ENCODE assay signal across 10 cellular contexts in genomic region chrX:53262918-53263394, GRCh38. TPM values are rescaled to one million over a fixed set of nuclear protein-coding genes. Genes with fewer than 3 reads are reported as not detected.
DNase-seq lines count a peak whose midpoint lies in the region; ATAC-seq and TF ChIP-seq lines count a peak whose summit lies in the region.
"Had no signal": no experiment of that assay in that cellular context is flagged by ENCODE, and none has a peak within 500 bp of the region (broad histone marks: within the 10 kb centered on the region; RNA-seq: fewer than 3 reads in every experiment).

No MANE protein-coding gene starts in this region.

- H3K4me3 ChIP-seq in RWPE2 (ENCODE audit: severe bottlenecking): no peak overlapping the region
- H3K4me3 ChIP-seq in dorsolateral prefrontal cortex: no peak overlapping the region

- H3K27me3 Mint-ChIP-seq in stimulated activated naive CD8-positive, alpha-beta T cell treated with anti-CD3 and anti-CD28 coated beads, Interleukin-15, amount 100 ng/mL, for 72 hours: peaks cover 8% of the 10 kb centered on the region

- peak overlapping the region; percentile 8 to 46 for H3K27ac Mint-ChIP-seq in stimulated activated naive CD8-positive, alpha-beta T cell treated with anti-CD3 and anti-CD28 coated beads, Interleukin-15, amount 100 ng/mL, for 72 hours
- H3K27ac Mint-ChIP-seq: CD4-positive, CD25-positive, alpha-beta regulatory T cell; stimulated activated memory B cell treated with anti-CD40 and anti-IgM and Interleukin-4, amounts not matched to agents 10 μg/mL and 1 μg/mL and 100 μg/mL, for 72 hours had no signal

- ATAC-seq in RWPE2 (ENCODE audit: low read depth) (peak; percentile 33; the same call in 2 of the 3 replicates), GM18502 (IDR thresholded peaks at IDR 0.05; ENCODE audit: poor library complexity, unreplicated experiment) (no peak)
- peak; percentile 67 for ATAC-seq in stimulated activated naive CD8-positive, alpha-beta T cell treated with anti-CD3 and anti-CD28 coated beads, Interleukin-15, amount 100 ng/mL, for 72 hours
- ATAC-seq: stimulated activated memory B cell treated with anti-CD40 and anti-IgM and Interleukin-4, amounts not matched to agents 10 μg/mL and 1 μg/mL and 100 μg/mL, for 72 hours had no signal

- peaks cover 38% of the 10 kb centered on the region for H3K4me1 Mint-ChIP-seq in stimulated activated naive CD8-positive, alpha-beta T cell treated with anti-CD3 and anti-CD28 coated beads, Interleukin-15, amount 100 ng/mL, for 72 hours

- no peaks in the 10 kb centered on the region for H3K27me3 ChIP-seq in RWPE2 (ENCODE audit: insufficient read depth, poor library complexity, severe bottlenecking)
- H3K27me3 ChIP-seq in dorsolateral prefrontal cortex: peaks cover 0 to 90% (median 32%) of the 10 kb centered on the region in 45 donors

- intact Hi-C loops in dorsolateral prefrontal cortex (cut with DNase I): no loop called here

- H3K27ac ChIP-seq in RWPE2 (ENCODE audit: poor library complexity, severe bottlenecking) (peak overlapping the region; percentile 82), dorsolateral prefrontal cortex (peak overlapping the region in 33 of 59 donors; percentile 4 to 73 (median 51))

- H3K9me3 Mint-ChIP-seq in stimulated activated naive CD8-positive, alpha-beta T cell treated with anti-CD3 and anti-CD28 coated beads, Interleukin-15, amount 100 ng/mL, for 72 hours: no peaks in the 10 kb centered on the region
- H3K9me3 Mint-ChIP-seq: CD4-positive, CD25-positive, alpha-beta regulatory T cell; stimulated activated memory B cell treated with anti-CD40 and anti-IgM and Interleukin-4, amounts not matched to agents 10 μg/mL and 1 μg/mL and 100 μg/mL, for 72 hours had no signal

- no peaks in the 10 kb centered on the region for H3K36me3 ChIP-seq in RWPE2 (ENCODE audit: low read depth)

- TF ChIP-seq CTCF in RWPE2 (IDR thresholded peaks at IDR 0.05; ENCODE audit: poor library complexity, severe bottlenecking): no peak
- TF ChIP-seq CTCF in dorsolateral prefrontal cortex (IDR thresholded peaks at IDR 0.05 in 54 of 56, conservative IDR thresholded peaks at IDR 0.05 in 2 of 56; ENCODE audit: low read depth in 1 of 56, partially characterized antibody in 56 of 56): no peak

- H3K4me3 Mint-ChIP-seq in stimulated activated naive CD8-positive, alpha-beta T cell treated with anti-CD3 and anti-CD28 coated beads, Interleukin-15, amount 100 ng/mL, for 72 hours: peak overlapping the region; percentile 13 to 51
- H3K4me3 Mint-ChIP-seq: CD4-positive, CD25-positive, alpha-beta regulatory T cell; stimulated activated memory B cell treated with anti-CD40 and anti-IgM and Interleukin-4, amounts not matched to agents 10 μg/mL and 1 μg/mL and 100 μg/mL, for 72 hours had no signal

- DNase-seq in activated CD8-positive, alpha-beta memory T cell treated with anti-CD3 and anti-CD28 coated beads, Interleukin-2, amount 50 U/mL, for 48 hours: peak; percentile 55
- no peak for DNase-seq in activated CD8-positive, alpha-beta memory T cell treated with anti-CD3 and anti-CD28 coated beads, Interleukin-2, amount 50 U/mL, for 4 hours
- DNase-seq in RWPE2 (ENCODE audit: low spot score): no peak
- no peak for DNase-seq in dorsolateral prefrontal cortex
- peak in 1 of 2 donors; percentile 16 for DNase-seq in stimulated activated naive CD8-positive, alpha-beta T cell treated with anti-CD3 and anti-CD28 coated beads, Interleukin-15, amount 100 ng/mL, for 72 hours
- DNase-seq in Ammon's horn (ENCODE audit: low spot score): no peak
- no peak for DNase-seq in stimulated activated CD4-positive, alpha-beta T cell treated with anti-CD3 and anti-CD28 coated beads, Interleukin-4, amount 100 ng/mL, for 4 hours
- DNase-seq: CD4-positive, CD25-positive, alpha-beta regulatory T cell had no signal

- no peaks in the 10 kb centered on the region for H3K9me3 ChIP-seq in RWPE2 (ENCODE audit: severe bottlenecking)

- H3K4me1 ChIP-seq in RWPE2 (ENCODE audit: insufficient read depth, poor library complexity, severe bottlenecking): peaks cover 38% of the 10 kb centered on the region

RNA-seq across cellular contexts. Expression of gene IQSEC2, which starts 18.4 kb away (rescaled TPM):
- total RNA-seq in dorsolateral prefrontal cortex: 100 to 1,000 TPM in 94 of 120 experiments, 10 to 100 TPM in 26; 38.4 to 158 (median 113) TPM

RNA-seq across cellular contexts. Expression of gene KDM5C, which starts 37.9 kb away (rescaled TPM):
- total RNA-seq in dorsolateral prefrontal cortex: 100 to 1,000 TPM in 80 of 120 experiments, 10 to 100 TPM in 40; 56.6 to 149 (median 107) TPM
